Comparison of ENCODE assay signal across 31 cellular contexts in the genomic region with DNA sequence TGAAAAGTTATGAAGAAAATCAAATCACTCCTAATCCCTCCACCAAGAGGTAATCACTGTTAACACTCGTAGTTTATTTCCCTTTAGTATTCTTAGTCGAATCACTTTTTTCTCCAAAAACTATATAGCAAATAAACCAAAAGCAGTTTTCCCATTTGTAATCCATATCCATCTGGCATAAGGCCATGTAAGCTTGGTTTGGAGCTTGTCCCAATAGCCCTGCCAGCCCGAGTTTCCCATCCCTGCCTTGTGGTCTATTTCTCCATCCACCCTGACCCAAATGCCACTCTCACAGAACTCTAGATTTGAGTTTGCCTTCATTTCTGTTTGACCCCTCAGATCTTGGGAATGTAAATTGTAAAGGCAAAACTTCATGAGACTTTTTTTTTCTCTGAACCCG.
A peak's percentile ranks its signal among the peaks of the same experiment; 100 is the strongest.
DNase-seq lines count a peak whose midpoint lies in the region; ATAC-seq and TF ChIP-seq lines count a peak whose summit lies in the region.
"Had no signal": no experiment of that assay in that cellular context is flagged by ENCODE, and none has a peak within 500 bp of the region (broad histone marks: within the 10 kb centered on the region; RNA-seq: fewer than 3 reads in every experiment).

No MANE protein-coding gene starts in this region.

- H3K27ac ChIP-seq in cardiac muscle cell (peak overlapping the region; percentile 66), right atrium auricular region (no peak overlapping the region), suprapubic skin (no peak overlapping the region)
- H3K27ac ChIP-seq: breast epithelium, pancreas, Peyer's patch, spleen, uterus had no signal

- no peak for TF ChIP-seq EP300 in suprapubic skin (IDR thresholded peaks at IDR 0.05)

- no peak for ATAC-seq in left lobe of liver
- ATAC-seq in left colon: no peak
- ATAC-seq: A549; activated CD4-positive, alpha-beta T cell treated with anti-CD3 and anti-CD28 coated beads for 36 hours; activated CD8-positive, alpha-beta T cell treated with anti-CD3 and anti-CD28 coated beads for 36 hours; GM12878; HepG2; pancreas; stimulated activated naive CD8-positive, alpha-beta T cell treated with anti-CD3 and anti-CD28 coated beads, Interleukin-15, Interleukin-2, amounts not matched to agents 100 U/mL and 50 U/mL, for 24 hours had no signal

- no peak overlapping the region for H3K4me3 Mint-ChIP-seq in type B pancreatic cell
- H3K4me3 Mint-ChIP-seq: activated CD4-positive, alpha-beta T cell treated with anti-CD3 and anti-CD28 coated beads for 36 hours; activated CD8-positive, alpha-beta T cell treated with anti-CD3 and anti-CD28 coated beads for 36 hours; activated naive CD4-positive, alpha-beta T cell treated with anti-CD3 and anti-CD28 coated beads, Interleukin-2, amount 10 ng/mL, durations not matched to agents 7 days and 5 days; CD4-positive, alpha-beta memory T cell; H9; nephron had no signal

- peak overlapping the region; percentile 64 for H3K27ac Mint-ChIP-seq in type B pancreatic cell
- H3K27ac Mint-ChIP-seq: activated CD4-positive, alpha-beta T cell treated with anti-CD3 and anti-CD28 coated beads for 36 hours; activated CD8-positive, alpha-beta T cell treated with anti-CD3 and anti-CD28 coated beads for 36 hours; activated naive CD4-positive, alpha-beta T cell treated with anti-CD3 and anti-CD28 coated beads, Interleukin-2, amount 10 ng/mL, durations not matched to agents 7 days and 5 days; CD4-positive, alpha-beta memory T cell; H9; nephron had no signal

- H3K9me3 ChIP-seq in cardiac muscle cell (ENCODE audit: low read depth) (no peaks in the 10 kb centered on the region), right atrium auricular region (no peaks in the 10 kb centered on the region), suprapubic skin (no peaks in the 10 kb centered on the region)
- H3K9me3 ChIP-seq: A549, breast epithelium, pancreas, Peyer's patch, spleen, uterus had no signal

- DNase-seq in cardiac muscle cell (ENCODE audit: low read depth in 1 of 2, low spot score in 1 of 2) (peak in 1 of 2 donors; percentile 49), right atrium auricular region (ENCODE audit: low spot score) (no peak), astrocyte of the hippocampus (ENCODE audit: low read depth, low spot score) (peak; percentile 34), glomerular visceral epithelial cell (ENCODE audit: extremely low spot score) (peak; percentile 11), type B pancreatic cell (ENCODE audit: extremely low spot score, unreplicated experiment) (no peak), left lobe of liver (ENCODE audit: low spot score) (no peak), left colon (no peak), suprapubic skin (ENCODE audit: low spot score in 2 of 2) (no peak)
- DNase-seq: activated CD4-positive, alpha-beta T cell treated with anti-CD3 and anti-CD28 coated beads for 36 hours; activated CD8-positive, alpha-beta T cell treated with anti-CD3 and anti-CD28 coated beads for 36 hours; activated naive CD4-positive, alpha-beta T cell treated with anti-CD3 and anti-CD28 coated beads, Interleukin-2, amount 10 ng/mL, durations not matched to agents 7 days and 5 days; amniotic stem cell; CD4-positive, alpha-beta memory T cell; H9; head of caudate nucleus; Karpas-422; NCI-H1694; pancreas; Peyer's patch; retina; spleen; stimulated activated CD4-positive, alpha-beta T cell treated with anti-CD3 and anti-CD28 coated beads, Interleukin-2, amount 100 ng/mL, for 24 hours; stimulated activated naive CD8-positive, alpha-beta T cell treated with anti-CD3 and anti-CD28 coated beads, Interleukin-15, Interleukin-2, amounts not matched to agents 100 U/mL and 50 U/mL, for 24 hours; SW 1271; uterus had no signal

- H3K27me3 Mint-ChIP-seq in type B pancreatic cell: no peaks in the 10 kb centered on the region

- no peak overlapping the region for H3K4me3 ChIP-seq in cardiac muscle cell
- no peak overlapping the region for H3K4me3 ChIP-seq in right atrium auricular region
- no peak overlapping the region for H3K4me3 ChIP-seq in suprapubic skin
- H3K4me3 ChIP-seq: A549, breast epithelium, GM12878, lung, pancreas, Peyer's patch, spleen, uterus had no signal

- 57% methylated on average over 4 of the region's 4 CpGs for WGBS in suprapubic skin

- no peaks in the 10 kb centered on the region for H3K36me3 Mint-ChIP-seq in type B pancreatic cell
- H3K36me3 Mint-ChIP-seq: activated naive CD4-positive, alpha-beta T cell treated with anti-CD3 and anti-CD28 coated beads, Interleukin-2, amount 10 ng/mL, durations not matched to agents 7 days and 5 days; CD4-positive, alpha-beta memory T cell had no signal

- intact Hi-C loops in left colon (cut with DNase I, micrococcal nuclease): no loop called here

- peaks cover 30% of the 10 kb centered on the region for H3K4me1 Mint-ChIP-seq in type B pancreatic cell (ENCODE audit: unreplicated experiment)
- H3K4me1 Mint-ChIP-seq: activated CD4-positive, alpha-beta T cell treated with anti-CD3 and anti-CD28 coated beads for 36 hours had no signal

- no peak for TF ChIP-seq POLR2A in suprapubic skin (IDR thresholded peaks at IDR 0.05)

- peaks cover 8% of the 10 kb centered on the region for H3K9me3 Mint-ChIP-seq in type B pancreatic cell
- H3K9me3 Mint-ChIP-seq: activated CD8-positive, alpha-beta T cell treated with anti-CD3 and anti-CD28 coated beads for 36 hours; activated naive CD4-positive, alpha-beta T cell treated with anti-CD3 and anti-CD28 coated beads, Interleukin-2, amount 10 ng/mL, durations not matched to agents 7 days and 5 days; CD4-positive, alpha-beta memory T cell; H9; nephron had no signal

- no peak for TF ChIP-seq CTCF in cardiac muscle cell (IDR thresholded peaks at IDR 0.05; ENCODE audit: low read depth, low read length)
- TF ChIP-seq CTCF in right atrium auricular region (IDR thresholded peaks at IDR 0.05): no peak
- TF ChIP-seq CTCF in type B pancreatic cell (conservative IDR thresholded peaks at IDR 0.05): no peak
- no peak for TF ChIP-seq CTCF in suprapubic skin (IDR thresholded peaks at IDR 0.05)

- H3K36me3 ChIP-seq in cardiac muscle cell (no peaks in the 10 kb centered on the region), right atrium auricular region (no peaks in the 10 kb centered on the region), suprapubic skin (no peaks in the 10 kb centered on the region)
- H3K36me3 ChIP-seq: breast epithelium, pancreas, Peyer's patch, spleen, uterus had no signal

- no peaks in the 10 kb centered on the region for H3K27me3 ChIP-seq in cardiac muscle cell
- no peaks in the 10 kb centered on the region for H3K27me3 ChIP-seq in right atrium auricular region
- H3K27me3 ChIP-seq in suprapubic skin: no peaks in the 10 kb centered on the region
- H3K27me3 ChIP-seq: breast epithelium, pancreas, Peyer's patch, uterus had no signal

- H3K4me1 ChIP-seq in cardiac muscle cell (ENCODE audit: low read depth) (peaks cover 40% of the 10 kb centered on the region), right atrium auricular region (peaks cover 0 to 21% of the 10 kb centered on the region in 2 donors), suprapubic skin (peaks cover 13% of the 10 kb centered on the region)
- H3K4me1 ChIP-seq: breast epithelium, pancreas, uterus had no signal

Comparison
In these comparisons a context has a peak if more than half of its experiments do, and no peak if none do; other contexts are left out.
1. DNase-seq: peak in astrocyte of the hippocampus (single experiment) and glomerular visceral epithelial cell (single experiment); none in right atrium auricular region (single experiment), type B pancreatic cell (single experiment), left lobe of liver (single experiment), left colon (0 of 2) and suprapubic skin (0 of 2).